8 cellular contexts compared by ENCODE assay signal in the genomic region with DNA sequence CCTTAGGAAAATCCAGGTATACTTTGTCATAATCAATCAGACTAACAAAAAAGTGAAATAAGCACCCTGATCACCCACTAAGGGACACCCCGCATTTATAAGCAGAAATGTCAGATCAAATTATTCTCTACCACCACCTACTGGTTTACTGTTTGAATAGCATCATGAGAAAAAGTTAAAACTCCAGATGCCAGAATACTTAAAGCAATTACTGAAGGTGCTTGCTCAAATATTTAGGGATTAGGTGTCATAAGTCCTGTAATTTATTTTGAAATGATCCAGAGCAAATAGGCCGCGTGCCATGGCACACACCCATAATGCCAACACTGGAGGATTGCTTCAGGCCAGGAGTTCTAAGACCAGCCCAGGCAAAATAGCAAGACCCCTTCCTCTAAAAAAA. TPM values are rescaled to one million over a fixed set of nuclear protein-coding genes. Genes with fewer than 3 reads are reported as not detected.
DNase-seq lines count a peak whose midpoint lies in the region; ATAC-seq and TF ChIP-seq lines count a peak whose summit lies in the region.

No MANE protein-coding gene starts in this region.

- peaks cover 54% of the 10 kb centered on the region for H3K79me2 ChIP-seq in ACC112 (ENCODE audit: control insufficient read depth, insufficient read depth, low read length, unreplicated experiment)

- no peaks in the 10 kb centered on the region for H3K27me3 ChIP-seq in ACC112 (ENCODE audit: insufficient read depth, low read length)

- in situ Hi-C loops in T47D (cut with HindIII; ENCODE audit: low pct_unique_long_range_greater_than_20kb, low sequenced_read_pairs) = no loop called here

- peak overlapping the region; percentile 91 for H3K4me3 ChIP-seq in ACC112 (ENCODE audit: low read depth, low read length)
- no peak overlapping the region for H3K4me3 ChIP-seq in mucosa of descending colon

- H3K4me1 ChIP-seq in ACC112 (ENCODE audit: control insufficient read depth, insufficient read depth, low read length, unreplicated experiment) (peaks cover 20% of the 10 kb centered on the region), mucosa of descending colon (ENCODE audit: low read depth) (peaks cover 4% of the 10 kb centered on the region)

- DNase-seq in ELR (ENCODE audit: low read depth) (peak; percentile 70), NCI-H446 treated with DMSO at 0.1 percent for 48 hours (lab: John Stamatoyannopoulos, UW) (peak; percentile 4), T47D (ENCODE audit: low read depth in 1 of 2, low spot score in 1 of 2) (peak; percentile 30 to 77), mucosa of descending colon (no peak), UCSD-AML1 (lab: John Stamatoyannopoulos, UW; ENCODE audit: unreplicated experiment) (no peak)
- no peak for DNase-seq in effector CD8-positive, alpha-beta T cell (lab: John Stamatoyannopoulos, UW)

- no peak for ATAC-seq in mucosa of descending colon
- no peak for ATAC-seq in HG03159 (IDR thresholded peaks at IDR 0.05; ENCODE audit: unreplicated experiment)

- H3K9me3 ChIP-seq in mucosa of descending colon = no peaks in the 10 kb centered on the region

- peak; percentile 26 for TF ChIP-seq CTCF in mucosa of descending colon (IDR thresholded peaks at IDR 0.05)

- H2AFZ ChIP-seq in ACC112 (ENCODE audit: low read length, unreplicated experiment) = no peak overlapping the region

- intact Hi-C loops in mucosa of descending colon (cut with DNase I, micrococcal nuclease) = loop anchor here (10.0 kb wide), 2 partner anchors 61 to 111 kb away; a partner anchor contains a TSS

- peak overlapping the region; percentile 82 for H3K27ac ChIP-seq in ACC112 (ENCODE audit: low read depth, low read length)

- H3K36me3 ChIP-seq in ACC112 (ENCODE audit: insufficient read depth, low read length) (peaks cover 17% of the 10 kb centered on the region), mucosa of descending colon (ENCODE audit: low read depth) (no peaks in the 10 kb centered on the region)

RNA-seq across cellular contexts. Expression of a gene that starts 2.3 kb away (rescaled TPM):
- total RNA-seq in mucosa of descending colon = 10 to 100 TPM in 2 of 3 donors, 1 to 10 TPM in 1; 6.9 to 50.1 (median 11.4) TPM

RNA-seq across cellular contexts. Expression of a gene that starts 27.9 kb away (rescaled TPM):
- total RNA-seq in mucosa of descending colon = 100 to 1,000 TPM; 215 to 459 (median 244) TPM

RNA-seq across cellular contexts. Expression of a gene that starts 50.9 kb away (rescaled TPM):
- 1 to 10 TPM in 2 of 3 donors, under 1 TPM in 1; 0.81 to 1.4 (median 1.2) TPM for total RNA-seq in mucosa of descending colon

Comparison
In these comparisons a context has a peak if more than half of its experiments do, and no peak if none do; other contexts are left out.
1. DNase-seq: peak in ELR (single experiment), NCI-H446 treated with DMSO at 0.1 percent for 48 hours (single experiment) and T47D (2 of 2); none in mucosa of descending colon (0 of 3), effector CD8-positive, alpha-beta T cell (single experiment) and UCSD-AML1 (single experiment).